1 cellular context compared by ENCODE assay signal in the genomic region with DNA sequence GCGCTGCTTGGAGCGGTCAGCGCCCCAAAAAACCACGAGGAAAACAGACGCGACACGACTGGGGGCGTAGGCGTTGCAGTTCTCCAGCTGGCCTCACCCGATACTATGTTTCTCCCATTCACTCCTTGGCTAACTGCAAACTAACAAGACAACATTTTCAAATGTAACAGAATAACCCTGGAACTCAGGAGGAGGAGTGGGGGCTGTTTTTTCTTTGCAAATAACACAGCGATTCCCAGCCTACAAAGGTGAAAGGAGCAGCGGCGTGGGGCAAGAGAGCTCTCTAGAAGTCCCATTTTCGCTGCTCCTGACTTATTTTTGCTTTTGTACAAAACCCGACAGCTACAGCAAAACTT.
TF ChIP-seq lines count a peak whose summit lies in the region.

No MANE protein-coding gene starts in this region.

TF ChIP-seq in SK-N-SH, 30 proteins besides CTCF, POLR2A, EP300 and RAD21 (continued from another document):
- TF ChIP-seq, protein P1, sequence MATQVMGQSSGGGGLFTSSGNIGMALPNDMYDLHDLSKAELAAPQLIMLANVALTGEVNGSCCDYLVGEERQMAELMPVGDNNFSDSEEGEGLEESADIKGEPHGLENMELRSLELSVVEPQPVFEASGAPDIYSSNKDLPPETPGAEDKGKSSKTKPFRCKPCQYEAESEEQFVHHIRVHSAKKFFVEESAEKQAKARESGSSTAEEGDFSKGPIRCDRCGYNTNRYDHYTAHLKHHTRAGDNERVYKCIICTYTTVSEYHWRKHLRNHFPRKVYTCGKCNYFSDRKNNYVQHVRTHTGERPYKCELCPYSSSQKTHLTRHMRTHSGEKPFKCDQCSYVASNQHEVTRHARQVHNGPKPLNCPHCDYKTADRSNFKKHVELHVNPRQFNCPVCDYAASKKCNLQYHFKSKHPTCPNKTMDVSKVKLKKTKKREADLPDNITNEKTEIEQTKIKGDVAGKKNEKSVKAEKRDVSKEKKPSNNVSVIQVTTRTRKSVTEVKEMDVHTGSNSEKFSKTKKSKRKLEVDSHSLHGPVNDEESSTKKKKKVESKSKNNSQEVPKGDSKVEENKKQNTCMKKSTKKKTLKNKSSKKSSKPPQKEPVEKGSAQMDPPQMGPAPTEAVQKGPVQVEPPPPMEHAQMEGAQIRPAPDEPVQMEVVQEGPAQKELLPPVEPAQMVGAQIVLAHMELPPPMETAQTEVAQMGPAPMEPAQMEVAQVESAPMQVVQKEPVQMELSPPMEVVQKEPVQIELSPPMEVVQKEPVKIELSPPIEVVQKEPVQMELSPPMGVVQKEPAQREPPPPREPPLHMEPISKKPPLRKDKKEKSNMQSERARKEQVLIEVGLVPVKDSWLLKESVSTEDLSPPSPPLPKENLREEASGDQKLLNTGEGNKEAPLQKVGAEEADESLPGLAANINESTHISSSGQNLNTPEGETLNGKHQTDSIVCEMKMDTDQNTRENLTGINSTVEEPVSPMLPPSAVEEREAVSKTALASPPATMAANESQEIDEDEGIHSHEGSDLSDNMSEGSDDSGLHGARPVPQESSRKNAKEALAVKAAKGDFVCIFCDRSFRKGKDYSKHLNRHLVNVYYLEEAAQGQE (IDR thresholded peaks at IDR 0.05; ENCODE audit: low read depth, low read length): no peak
- no peak for TF ChIP-seq FOXJ3 (CRISPR knock-in tag; IDR thresholded peaks at IDR 0.05)
- no peak for TF ChIP-seq RXRA (IDR thresholded peaks at IDR 0.05; ENCODE audit: borderline replicate concordance, low read depth)
- no peak for TF ChIP-seq MEF2A (IDR thresholded peaks at IDR 0.05; ENCODE audit: borderline replicate concordance, low read depth)
- TF ChIP-seq, protein P2, sequence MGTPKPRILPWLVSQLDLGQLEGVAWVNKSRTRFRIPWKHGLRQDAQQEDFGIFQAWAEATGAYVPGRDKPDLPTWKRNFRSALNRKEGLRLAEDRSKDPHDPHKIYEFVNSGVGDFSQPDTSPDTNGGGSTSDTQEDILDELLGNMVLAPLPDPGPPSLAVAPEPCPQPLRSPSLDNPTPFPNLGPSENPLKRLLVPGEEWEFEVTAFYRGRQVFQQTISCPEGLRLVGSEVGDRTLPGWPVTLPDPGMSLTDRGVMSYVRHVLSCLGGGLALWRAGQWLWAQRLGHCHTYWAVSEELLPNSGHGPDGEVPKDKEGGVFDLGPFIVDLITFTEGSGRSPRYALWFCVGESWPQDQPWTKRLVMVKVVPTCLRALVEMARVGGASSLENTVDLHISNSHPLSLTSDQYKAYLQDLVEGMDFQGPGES (IDR thresholded peaks at IDR 0.05; ENCODE audit: low read depth, low read length): no peak
- TF ChIP-seq, protein P3, sequence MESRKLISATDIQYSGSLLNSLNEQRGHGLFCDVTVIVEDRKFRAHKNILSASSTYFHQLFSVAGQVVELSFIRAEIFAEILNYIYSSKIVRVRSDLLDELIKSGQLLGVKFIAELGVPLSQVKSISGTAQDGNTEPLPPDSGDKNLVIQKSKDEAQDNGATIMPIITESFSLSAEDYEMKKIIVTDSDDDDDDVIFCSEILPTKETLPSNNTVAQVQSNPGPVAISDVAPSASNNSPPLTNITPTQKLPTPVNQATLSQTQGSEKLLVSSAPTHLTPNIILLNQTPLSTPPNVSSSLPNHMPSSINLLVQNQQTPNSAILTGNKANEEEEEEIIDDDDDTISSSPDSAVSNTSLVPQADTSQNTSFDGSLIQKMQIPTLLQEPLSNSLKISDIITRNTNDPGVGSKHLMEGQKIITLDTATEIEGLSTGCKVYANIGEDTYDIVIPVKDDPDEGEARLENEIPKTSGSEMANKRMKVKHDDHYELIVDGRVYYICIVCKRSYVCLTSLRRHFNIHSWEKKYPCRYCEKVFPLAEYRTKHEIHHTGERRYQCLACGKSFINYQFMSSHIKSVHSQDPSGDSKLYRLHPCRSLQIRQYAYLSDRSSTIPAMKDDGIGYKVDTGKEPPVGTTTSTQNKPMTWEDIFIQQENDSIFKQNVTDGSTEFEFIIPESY (IDR thresholded peaks at IDR 0.05; ENCODE audit: borderline replicate concordance, low read depth): no peak
- no peak for TF ChIP-seq NRF1 (IDR thresholded peaks at IDR 0.05; ENCODE audit: low read depth, low read length)
- TF ChIP-seq PBX3 (IDR thresholded peaks at IDR 0.05): no peak
- TF ChIP-seq FOXM1 (IDR thresholded peaks at IDR 0.05; ENCODE audit: low read depth): no peak
- TF ChIP-seq USF1 (IDR thresholded peaks at IDR 0.05; ENCODE audit: borderline replicate concordance, low read depth): no peak
- TF ChIP-seq TAF1 (IDR thresholded peaks at IDR 0.05; ENCODE audit: borderline replicate concordance, low read depth, low read length): no peak
- no peak for TF ChIP-seq ELF1 (IDR thresholded peaks at IDR 0.05)
- no peak for TF ChIP-seq MXI1 (IDR thresholded peaks at IDR 0.05; ENCODE audit: low read depth, low read length)
- TF ChIP-seq TCF12 (IDR thresholded peaks at IDR 0.05): no peak
